ENCODE assay signal across 25 cellular contexts in the genomic region with DNA sequence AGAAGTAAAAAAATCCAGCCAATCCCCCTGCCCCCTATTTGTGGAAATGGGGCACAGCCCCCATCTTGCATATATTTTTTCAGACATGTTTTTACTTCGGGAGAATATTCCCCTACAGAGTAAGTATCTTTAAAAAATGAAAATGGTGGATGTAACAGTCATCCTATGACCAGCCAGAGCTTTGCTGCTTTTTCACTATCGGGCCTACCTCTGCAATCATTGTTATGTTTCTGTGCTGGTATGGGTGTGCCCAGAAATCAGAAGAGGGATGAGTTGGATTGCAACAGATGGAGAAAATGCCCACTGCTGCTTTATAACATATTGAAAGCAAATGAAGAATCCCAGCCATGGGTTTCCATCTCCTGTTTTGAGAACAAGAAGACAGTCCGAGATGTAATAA. TPM values are rescaled to one million over a fixed set of nuclear protein-coding genes. Genes with fewer than 3 reads are reported as not detected.
DNase-seq lines count a peak whose midpoint lies in the region; ATAC-seq and TF ChIP-seq lines count a peak whose summit lies in the region.
"Had no signal": no experiment of that assay in that cellular context is flagged by ENCODE, and none has a peak within 500 bp of the region (broad histone marks: within the 10 kb centered on the region; RNA-seq: fewer than 3 reads in every experiment).

No MANE protein-coding gene starts in this region.

- peak overlapping the region; percentile 99 for H3K27ac Mint-ChIP-seq in activated T-cell treated with anti-CD3 and anti-CD28 coated beads, Interleukin-2, amount 50 U/mL, for 72 hours
- H3K27ac Mint-ChIP-seq in T-helper 1 cell treated with Interleukin-12 subunit alpha and Interleukin-12 subunit beta and Interleukin-4 antibody, amounts not matched to agents 30 μg/mL and 1 μg/mL, for 36 hours, result peak overlapping the region; percentile 99
- H3K27ac Mint-ChIP-seq in activated naive CD8-positive, alpha-beta T cell treated with anti-CD3 and anti-CD28 coated beads, Interleukin-2, amount 50 U/mL, for 24 hours, result peak overlapping the region; percentile 100
- no peak overlapping the region for H3K27ac Mint-ChIP-seq in type B pancreatic cell

- peaks cover 77% of the 10 kb centered on the region for H3K4me1 Mint-ChIP-seq in activated T-cell treated with anti-CD3 and anti-CD28 coated beads, Interleukin-2, amount 50 U/mL, for 72 hours (ENCODE audit: low read depth)
- H3K4me1 Mint-ChIP-seq in T-helper 1 cell treated with Interleukin-12 subunit alpha and Interleukin-12 subunit beta and Interleukin-4 antibody, amounts not matched to agents 30 μg/mL and 1 μg/mL, for 36 hours (ENCODE audit: low read depth), result peaks cover 64% of the 10 kb centered on the region
- peaks cover 55% of the 10 kb centered on the region for H3K4me1 Mint-ChIP-seq in activated naive CD8-positive, alpha-beta T cell treated with anti-CD3 and anti-CD28 coated beads, Interleukin-2, amount 50 U/mL, for 24 hours
- peaks cover 8% of the 10 kb centered on the region for H3K4me1 Mint-ChIP-seq in type B pancreatic cell (ENCODE audit: unreplicated experiment)

- H3K27ac ChIP-seq in thymus (ENCODE audit: low read depth), result peak overlapping the region; percentile 53
- peak overlapping the region in 1 of 5 donors; percentile 4 for H3K27ac ChIP-seq in stomach
- H3K27ac ChIP-seq: BLaER1 treated with 17β-estradiol and CSF1 and Interleukin-3, amounts not matched to agents 10 nM and 100 nM had no signal

- 86% methylated on average over 3 of the region's 3 CpGs for WGBS in thymus
- 84 to 91% (median 85%) methylated on average over 3 of the region's 3 CpGs for WGBS in stomach, 5 donors

- no peaks in the 10 kb centered on the region for H3K9me3 Mint-ChIP-seq in activated T-cell treated with anti-CD3 and anti-CD28 coated beads, Interleukin-2, amount 50 U/mL, for 72 hours
- H3K9me3 Mint-ChIP-seq in T-helper 1 cell treated with Interleukin-12 subunit alpha and Interleukin-12 subunit beta and Interleukin-4 antibody, amounts not matched to agents 30 μg/mL and 1 μg/mL, for 36 hours, result no peaks in the 10 kb centered on the region
- H3K9me3 Mint-ChIP-seq in activated naive CD8-positive, alpha-beta T cell treated with anti-CD3 and anti-CD28 coated beads, Interleukin-2, amount 50 U/mL, for 24 hours, result no peaks in the 10 kb centered on the region
- no peaks in the 10 kb centered on the region for H3K9me3 Mint-ChIP-seq in type B pancreatic cell
- H3K9me3 Mint-ChIP-seq: IgD-negative memory B cell had no signal

- H3K4me1 ChIP-seq in thymus (ENCODE audit: control insufficient read depth, insufficient read depth, low read length) (peaks cover 35% of the 10 kb centered on the region), stomach (peaks cover 0 to 7% (median 0%) of the 10 kb centered on the region in 4 donors)
- H3K4me1 ChIP-seq: lower lobe of right lung had no signal

- peak overlapping the region; percentile 85 to 98 for H3K4me3 Mint-ChIP-seq in activated T-cell treated with anti-CD3 and anti-CD28 coated beads, Interleukin-2, amount 50 U/mL, for 72 hours
- peak overlapping the region; percentile 100 for H3K4me3 Mint-ChIP-seq in T-helper 1 cell treated with Interleukin-12 subunit alpha and Interleukin-12 subunit beta and Interleukin-4 antibody, amounts not matched to agents 30 μg/mL and 1 μg/mL, for 36 hours
- peak overlapping the region; percentile 98 for H3K4me3 Mint-ChIP-seq in activated naive CD8-positive, alpha-beta T cell treated with anti-CD3 and anti-CD28 coated beads, Interleukin-2, amount 50 U/mL, for 24 hours
- H3K4me3 Mint-ChIP-seq in type B pancreatic cell, result no peak overlapping the region

- intact Hi-C loops in stomach (cut with DNase I; ENCODE audit: low total_unique reads), result no loop called here

- H3K4me3 ChIP-seq in thymus (ENCODE audit: low read length) (peak overlapping the region; percentile 78), stomach (peak overlapping the region in 1 of 4 donors; percentile 18)
- H3K4me3 ChIP-seq: BLaER1 treated with 17β-estradiol and CSF1 and Interleukin-3, amounts not matched to agents 10 nM and 100 nM had no signal

- H3K9me3 ChIP-seq in thymus (ENCODE audit: control insufficient read depth) (no peaks in the 10 kb centered on the region), stomach (no peaks in the 10 kb centered on the region)
- H3K9me3 ChIP-seq: BLaER1 treated with 17β-estradiol and CSF1 and Interleukin-3, amounts not matched to agents 10 nM and 100 nM; lower lobe of right lung had no signal

- no peak for ATAC-seq in activated T-cell treated with anti-CD3 and anti-CD28 coated beads, Interleukin-2, amount 50 U/mL, for 72 hours (replicated peaks in 1 of 2)
- no peak for ATAC-seq in activated naive CD8-positive, alpha-beta T cell treated with anti-CD3 and anti-CD28 coated beads, Interleukin-2, amount 50 U/mL, for 24 hours
- no peak for ATAC-seq in HG02678 (IDR thresholded peaks at IDR 0.05; ENCODE audit: unreplicated experiment)
- ATAC-seq: lower lobe of right lung had no signal

- no peak for DNase-seq in activated T-cell treated with anti-CD3 and anti-CD28 coated beads, Interleukin-2, amount 50 U/mL, for 72 hours
- DNase-seq in activated T-cell treated with anti-CD3 and anti-CD28 coated beads, Interleukin-2, amount 50 U/mL, for 48 hours, result no peak
- no peak for DNase-seq in activated naive CD8-positive, alpha-beta T cell treated with anti-CD3 and anti-CD28 coated beads, Interleukin-2, amount 50 U/mL, for 24 hours
- DNase-seq in stomach (no peak), type B pancreatic cell (ENCODE audit: extremely low spot score, unreplicated experiment) (no peak)
- DNase-seq: activated CD4-positive, CD25-positive, alpha-beta regulatory T cell treated with anti-CD3 and anti-CD28 coated beads, Interleukin-2, amount 50 U/mL, for 72 hours; amniotic stem cell; cortex of kidney; lower lobe of right lung; NCI-H2081 treated with DMSO at 0.1 percent for 48 hours; NCI-H446; nucleus accumbens; Right ventricle myocardium superior; stimulated activated CD4-positive, alpha-beta T cell treated with anti-CD3 and anti-CD28 coated beads, Interleukin-2, amount 100 ng/mL, for 24 hours; stimulated activated naive CD4-positive, alpha-beta T cell treated with Interleukin-2 at 50 U/mL for 16 hours; trophoblast cell had no signal

- TF ChIP-seq EP300 in stomach (IDR thresholded peaks at IDR 0.05), result no peak

- H3K27me3 ChIP-seq in thymus (ENCODE audit: control insufficient read depth, insufficient read depth), result no peaks in the 10 kb centered on the region
- H3K27me3 ChIP-seq in stomach, result no peaks in the 10 kb centered on the region
- H3K27me3 ChIP-seq: BLaER1 treated with 17β-estradiol and CSF1 and Interleukin-3, amounts not matched to agents 10 nM and 100 nM had no signal

- TF ChIP-seq CTCF in stomach (IDR thresholded peaks at IDR 0.05) (no peak), type B pancreatic cell (conservative IDR thresholded peaks at IDR 0.05) (no peak)

- no peaks in the 10 kb centered on the region for H3K27me3 Mint-ChIP-seq in activated T-cell treated with anti-CD3 and anti-CD28 coated beads, Interleukin-2, amount 50 U/mL, for 72 hours (ENCODE audit: low read depth)
- H3K27me3 Mint-ChIP-seq in T-helper 1 cell treated with Interleukin-12 subunit alpha and Interleukin-12 subunit beta and Interleukin-4 antibody, amounts not matched to agents 30 μg/mL and 1 μg/mL, for 36 hours (ENCODE audit: low read depth), result no peaks in the 10 kb centered on the region
- no peaks in the 10 kb centered on the region for H3K27me3 Mint-ChIP-seq in activated naive CD8-positive, alpha-beta T cell treated with anti-CD3 and anti-CD28 coated beads, Interleukin-2, amount 50 U/mL, for 24 hours
- peaks cover 4% of the 10 kb centered on the region for H3K27me3 Mint-ChIP-seq in type B pancreatic cell

- H3K36me3 ChIP-seq in thymus (ENCODE audit: control insufficient read depth, insufficient read depth), result peaks cover 15% of the 10 kb centered on the region
- H3K36me3 ChIP-seq in stomach, result no peaks in the 10 kb centered on the region
- H3K36me3 ChIP-seq: BLaER1 treated with 17β-estradiol and CSF1 and Interleukin-3, amounts not matched to agents 10 nM and 100 nM; lower lobe of right lung had no signal

- TF ChIP-seq POLR2A in stomach (IDR thresholded peaks at IDR 0.05), result no peak

- H3K36me3 Mint-ChIP-seq in activated T-cell treated with anti-CD3 and anti-CD28 coated beads, Interleukin-2, amount 50 U/mL, for 72 hours (ENCODE audit: insufficient read depth in 2 of 2), result peaks cover 27 to 39% of the 10 kb centered on the region in 2 donors
- H3K36me3 Mint-ChIP-seq in T-helper 1 cell treated with Interleukin-12 subunit alpha and Interleukin-12 subunit beta and Interleukin-4 antibody, amounts not matched to agents 30 μg/mL and 1 μg/mL, for 36 hours (ENCODE audit: low read depth), result peaks cover 57% of the 10 kb centered on the region
- peaks cover 57% of the 10 kb centered on the region for H3K36me3 Mint-ChIP-seq in activated naive CD8-positive, alpha-beta T cell treated with anti-CD3 and anti-CD28 coated beads, Interleukin-2, amount 50 U/mL, for 24 hours (ENCODE audit: low read depth)
- no peaks in the 10 kb centered on the region for H3K36me3 Mint-ChIP-seq in type B pancreatic cell

RNA-seq across cellular contexts. Expression of gene CD247, which starts 2.9 kb away (rescaled TPM):
- total RNA-seq in activated T-cell treated with anti-CD3 and anti-CD28 coated beads, Interleukin-2, amount 50 U/mL, for 72 hours, result 100 to 1,000 TPM; 160 to 178 TPM
- polyA plus RNA-seq in thymus (114 TPM), stomach (1 to 10 TPM in 2 of 3 donors, under 1 TPM in 1; 0.68 to 3.1 (median 1.0) TPM)
- total RNA-seq in stomach (1 to 10 TPM in 2 of 5 donors, not detected in 3; 5.3 to 6.7 TPM), type B pancreatic cell (ENCODE audit: low replicate concordance) (0.29 and 0.58 TPM in 2 replicates)
- total RNA-seq: bronchial epithelial cell, H4, kidney epithelial cell, MCF 10A had no signal

RNA-seq across cellular contexts. Expression of gene CREG1, which starts 38.1 kb away (rescaled TPM):
- 1 to 10 TPM; 7.4 to 8.3 TPM for total RNA-seq in activated T-cell treated with anti-CD3 and anti-CD28 coated beads, Interleukin-2, amount 50 U/mL, for 72 hours
- polyA plus RNA-seq in thymus, result 179 TPM
- 100 to 1,000 TPM in 2 of 5 donors, 10 to 100 TPM in 3; 74.9 to 120 (median 87.7) TPM for total RNA-seq in stomach
- 10 to 100 TPM; 44.6 to 70.3 (median 65.9) TPM for polyA plus RNA-seq in stomach
- total RNA-seq in type B pancreatic cell (ENCODE audit: low replicate concordance), result 39.5 and 54.9 TPM in 2 replicates

Comparison
In these comparisons a context has a peak if more than half of its experiments do, and no peak if none do; other contexts are left out.
1. RNA of gene CD247, which starts 2.9 kb away (total RNA-seq): 160 to 178 TPM in activated T-cell treated with anti-CD3 and anti-CD28 coated beads, Interleukin-2, amount 50 U/mL, for 72 hours; 0.29 to 0.58 TPM in type B pancreatic cell and 5.3 to 6.7 TPM in stomach; every median in the first group is over 10 times any median in the second.